ENCODE assay signal across 16 cellular contexts in the genomic region with DNA sequence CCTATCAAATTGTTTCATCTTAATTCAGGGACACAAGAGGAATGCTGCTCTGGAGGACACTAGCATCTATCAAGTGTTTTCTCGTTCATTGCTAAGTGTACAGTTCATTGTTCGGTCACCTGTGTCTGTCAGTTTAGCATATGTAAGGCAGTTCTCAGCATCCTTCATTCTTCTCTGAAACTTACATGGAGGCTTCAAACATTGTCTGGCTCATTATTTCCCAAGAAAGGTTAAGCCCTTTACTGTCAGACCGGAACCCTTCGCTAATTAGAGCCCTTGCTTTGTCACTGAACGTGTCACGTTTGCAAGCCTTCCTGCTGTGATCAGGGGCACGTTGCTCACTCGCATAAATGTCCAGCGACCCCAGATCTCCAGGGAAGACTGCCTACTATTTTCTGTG.
A peak's percentile ranks its signal among the peaks of the same experiment; 100 is the strongest.
DNase-seq lines count a peak whose midpoint lies in the region; TF ChIP-seq lines count a peak whose summit lies in the region.
"Had no signal": no experiment of that assay in that cellular context is flagged by ENCODE, and none has a peak within 500 bp of the region (broad histone marks: within the 10 kb centered on the region; RNA-seq: fewer than 3 reads in every experiment).

No MANE protein-coding gene starts in this region.

- H3K18ac ChIP-seq in neuronal stem cell (ENCODE audit: low read length) (no peak overlapping the region), H9 (ENCODE audit: insufficient read length, low read depth, low read length) (no peak overlapping the region)

- H2BK120ac ChIP-seq in neuronal stem cell (ENCODE audit: low read depth, low read length) = no peak overlapping the region
- no peak overlapping the region for H2BK120ac ChIP-seq in H9 (ENCODE audit: low read depth, low read length, poor library complexity, severe bottlenecking)

- H4K20me1 ChIP-seq in H9 (ENCODE audit: control insufficient read depth, insufficient read depth, insufficient read length) = no peaks in the 10 kb centered on the region

- no peaks in the 10 kb centered on the region for H3K4me1 Mint-ChIP-seq in mesothelial cell of epicardium
- peaks cover 10 to 13% of the 10 kb centered on the region in 2 experiments for H3K4me1 Mint-ChIP-seq in H9
- H3K4me1 Mint-ChIP-seq: CD8-positive, alpha-beta memory T cell had no signal

- H3K27ac Mint-ChIP-seq in mesothelial cell of epicardium = no peak overlapping the region
- H3K27ac Mint-ChIP-seq in H9 = no peak overlapping the region
- H3K27ac Mint-ChIP-seq: CD8-positive, alpha-beta memory T cell had no signal

- H3K56ac ChIP-seq in H9 (ENCODE audit: insufficient read length, low read depth, low read length) = no peak overlapping the region

- TF ChIP-seq CTCF in mesothelial cell of epicardium (IDR thresholded peaks at IDR 0.05; ENCODE audit: unreplicated experiment) = no peak
- no peak for TF ChIP-seq CTCF in H9 (conservative IDR thresholded peaks at IDR 0.05)

- no peak overlapping the region for H2AK5ac ChIP-seq in neuronal stem cell (ENCODE audit: low read depth, low read length)
- no peak overlapping the region for H2AK5ac ChIP-seq in H9 (ENCODE audit: insufficient read length, low read length)

- H3K9me3 Mint-ChIP-seq in mesothelial cell of epicardium (peaks cover 6% of the 10 kb centered on the region), H9 (peaks cover 7% of the 10 kb centered on the region in 2 experiments; a peak in 4 of 5 replicates)

- H2BK5ac ChIP-seq in neuronal stem cell (ENCODE audit: low read length) (no peak overlapping the region), H9 (ENCODE audit: insufficient read length, low read length) (no peak overlapping the region)

- H3K27ac ChIP-seq in neuronal stem cell (replicated peaks; ENCODE audit: low read length) = no peak overlapping the region
- no peak overlapping the region for H3K27ac ChIP-seq in H9 (ENCODE audit: insufficient read length, low read depth, low read length)
- no peak overlapping the region for H3K27ac ChIP-seq in caudate nucleus (ENCODE audit: low read depth, low read length)
- H3K27ac ChIP-seq: Peyer's patch had no signal

- no peak overlapping the region for H3K4me3 Mint-ChIP-seq in mesothelial cell of epicardium
- H3K4me3 Mint-ChIP-seq in H9 = no peak overlapping the region
- H3K4me3 Mint-ChIP-seq: CD8-positive, alpha-beta memory T cell had no signal

- no peaks in the 10 kb centered on the region for H3K79me1 ChIP-seq in neuronal stem cell (ENCODE audit: low read depth, low read length)
- H3K79me1 ChIP-seq in H9 (ENCODE audit: insufficient read depth, low read depth, low read length, poor library complexity, severe bottlenecking) = no peaks in the 10 kb centered on the region

- no peak overlapping the region for H3K4me2 ChIP-seq in neuronal stem cell (ENCODE audit: insufficient read depth, low read length, poor library complexity, severe bottlenecking)
- H3K4me2 ChIP-seq in H9 (ENCODE audit: insufficient read depth, insufficient read length, low read length) = no peak overlapping the region

- H2BK12ac ChIP-seq in neuronal stem cell (ENCODE audit: low read length) = no peak overlapping the region
- no peak overlapping the region for H2BK12ac ChIP-seq in H9 (ENCODE audit: insufficient read length, low read depth, low read length)

- H3K9me3 ChIP-seq in neuronal stem cell (replicated peaks in 1 of 2; ENCODE audit: control insufficient read depth in 2 of 2, insufficient read depth in 1 of 2, low read depth in 1 of 2, low read length in 2 of 2) (peaks cover 0 to 25% of the 10 kb centered on the region in 2 donors), H9 (ENCODE audit: control insufficient read depth, low read depth, low read length) (no peaks in the 10 kb centered on the region)
- H3K9me3 ChIP-seq: HAP-1, Peyer's patch had no signal

- no peak overlapping the region for H3K4me3 ChIP-seq in neuronal stem cell (ENCODE audit: low read length in 2 of 2)
- H3K4me3 ChIP-seq: HAP-1, Peyer's patch had no signal

- no peaks in the 10 kb centered on the region for H3K36me3 Mint-ChIP-seq in mesothelial cell of epicardium
- H3K36me3 Mint-ChIP-seq in H9 (ENCODE audit: insufficient read depth in 1 of 3, low read depth in 3 of 3) = peaks cover under 1 to 6% (median 3%) of the 10 kb centered on the region in 3 experiments; a peak in 6 of 7 replicates
- H3K36me3 Mint-ChIP-seq: CD8-positive, alpha-beta memory T cell had no signal

- H3K9ac ChIP-seq in neuronal stem cell (ENCODE audit: low read depth, low read length, poor library complexity) (no peak overlapping the region), H9 (ENCODE audit: extremely low read depth, insufficient read length, low read length) (no peak overlapping the region)

- H3K79me2 ChIP-seq in H9 (ENCODE audit: insufficient read depth, low read length) = no peaks in the 10 kb centered on the region

- H3K4ac ChIP-seq in neuronal stem cell (ENCODE audit: low read length) (no peak overlapping the region), H9 (ENCODE audit: low read depth, low read length) (no peak overlapping the region)

- WGBS in neuronal stem cell (ENCODE audit: extremely low coverage in 2 of 2, insufficient read length in 2 of 2, insufficient replicate concordance in 1 of 2), 2 donors = no CpG with 5 or more reads among the region's 9 CpGs
- no CpG with 5 or more reads among the region's 9 CpGs for WGBS in H9 (ENCODE audit: extremely low coverage, insufficient read length, low lambda C conversion rate)

- H3T11ph ChIP-seq in H9 (ENCODE audit: low read length) = no peak overlapping the region

- no peak overlapping the region for H4K5ac ChIP-seq in H9 (ENCODE audit: insufficient read length, low read depth, low read length)

- no peak overlapping the region for H4K91ac ChIP-seq in neuronal stem cell (ENCODE audit: low read depth, low read length, poor library complexity)
- H4K91ac ChIP-seq in H9 (ENCODE audit: insufficient read length, low read depth, low read length) = no peak overlapping the region

- H3K23me2 ChIP-seq in H9 (ENCODE audit: insufficient read length, low read depth, low read length, poor library complexity, severe bottlenecking) = no peaks in the 10 kb centered on the region

- no peak overlapping the region for H3K14ac ChIP-seq in neuronal stem cell (ENCODE audit: low read length)
- H3K14ac ChIP-seq in H9 (ENCODE audit: insufficient read depth, low read length) = no peak overlapping the region

- H4K8ac ChIP-seq in neuronal stem cell (ENCODE audit: low read depth, low read length) = no peak overlapping the region
- no peak overlapping the region for H4K8ac ChIP-seq in H9 (replicated peaks; ENCODE audit: insufficient read length, low read depth, low read length)

- H3K23ac ChIP-seq in neuronal stem cell (ENCODE audit: low read depth, low read length, poor library complexity) = no peak overlapping the region
- no peak overlapping the region for H3K23ac ChIP-seq in H9 (ENCODE audit: insufficient read length, low read depth, low read length)

- DNase-seq in ELF-1 (ENCODE audit: low read depth, low spot score) = peak; percentile 12
- peak; percentile 78 for DNase-seq in NCI-H748 (lab: John Stamatoyannopoulos, UW; ENCODE audit: unreplicated experiment)
- DNase-seq in iPS-NIHi11 (ENCODE audit: low spot score) = peak; percentile 16
- DNase-seq in neuronal stem cell (ENCODE audit: low spot score) = peak; percentile 59
- no peak for DNase-seq in mesothelial cell of epicardium (ENCODE audit: low spot score in 2 of 2, unreplicated experiment in 2 of 2)
- DNase-seq in H9 = no peak
- DNase-seq in caudate nucleus (lab: John Stamatoyannopoulos, UW) = no peak
- DNase-seq: C1 segment of cervical spinal cord; CD8-positive, alpha-beta memory T cell; IMR-90; NCI-H1436; NCI-H2081 treated with DMSO at 0.1 percent for 48 hours; NCI-H226; NCI-H524; Peyer's patch had no signal

- H3K4me1 ChIP-seq in neuronal stem cell (ENCODE audit: control insufficient read depth in 2 of 2, insufficient read depth in 1 of 2, low read depth in 1 of 2, low read length in 2 of 2) (peaks cover 0 to 8% of the 10 kb centered on the region in 2 donors), H9 (ENCODE audit: insufficient read depth, low read length) (no peaks in the 10 kb centered on the region)
- H3K4me1 ChIP-seq: HAP-1, Peyer's patch had no signal

- no peaks in the 10 kb centered on the region for H3K36me3 ChIP-seq in neuronal stem cell (replicated peaks in 1 of 2; ENCODE audit: control insufficient read depth in 2 of 2, insufficient read depth in 2 of 2, low read length in 2 of 2)
- H3K36me3 ChIP-seq: HAP-1, Peyer's patch had no signal

- H2AFZ ChIP-seq in neuronal stem cell (ENCODE audit: low read length) (no peak overlapping the region), H9 (ENCODE audit: low read length) (no peak overlapping the region)

- H3K27me3 Mint-ChIP-seq in mesothelial cell of epicardium (ENCODE audit: low read depth) (peaks cover 1% of the 10 kb centered on the region), H9 (ENCODE audit: low read depth) (no peaks in the 10 kb centered on the region)

- no peak overlapping the region for H2BK20ac ChIP-seq in H9 (ENCODE audit: low read depth, low read length, poor library complexity, severe bottlenecking)

- H3K27me3 ChIP-seq in neuronal stem cell (ENCODE audit: control insufficient read depth in 3 of 3, insufficient read depth in 3 of 3, low read depth in 1 of 3, low read length in 3 of 3) = peaks cover 0 to 75% (median 0%) of the 10 kb centered on the region in 3 experiments
- no peaks in the 10 kb centered on the region for H3K27me3 ChIP-seq in H9 (ENCODE audit: insufficient read depth, low read length)
- H3K27me3 ChIP-seq: Peyer's patch had no signal

- H2BK15ac ChIP-seq in neuronal stem cell (ENCODE audit: low read length) (no peak overlapping the region), H9 (ENCODE audit: low read depth, low read length) (no peak overlapping the region)

Comparison
In these comparisons a context has a peak if more than half of its experiments do, and no peak if none do; other contexts are left out.
1. DNase-seq: peak in ELF-1 (single experiment), NCI-H748 (single experiment), iPS-NIHi11 (single experiment) and neuronal stem cell (single experiment); none in mesothelial cell of epicardium (0 of 2), H9 (single experiment) and caudate nucleus (0 of 61).